In genomic region chr4:21134994-21135393, GRCh38 we compare ENCODE assay signal across 12 cellular contexts.
DNase-seq lines count a peak whose midpoint lies in the region; ATAC-seq, FAIRE-seq and TF ChIP-seq lines count a peak whose summit lies in the region.
"Had no signal": no experiment of that assay in that cellular context is flagged by ENCODE, and none has a peak within 500 bp of the region (broad histone marks: within the 10 kb centered on the region; RNA-seq: fewer than 3 reads in every experiment).

No MANE protein-coding gene starts in this region.

- no peaks in the 10 kb centered on the region for H3K4me1 ChIP-seq in HepG2 (ENCODE audit: insufficient read depth, low read length)
- H3K4me1 ChIP-seq in right lobe of liver: no peaks in the 10 kb centered on the region
- no peaks in the 10 kb centered on the region for H3K4me1 ChIP-seq in RWPE2 (ENCODE audit: insufficient read depth, poor library complexity, severe bottlenecking)

- peaks cover 7% of the 10 kb centered on the region for H3K4me1 Mint-ChIP-seq in type B pancreatic cell (ENCODE audit: unreplicated experiment)

- no peaks in the 10 kb centered on the region for H3K36me3 Mint-ChIP-seq in type B pancreatic cell

- H3K79me2 ChIP-seq in HepG2 (ENCODE audit: insufficient read depth, low read length): no peaks in the 10 kb centered on the region

- DNase-seq in HepG2 (ENCODE audit: low spot score) (no peak), right lobe of liver (no peak), RWPE2 (ENCODE audit: low spot score) (no peak), glomerular visceral epithelial cell (ENCODE audit: extremely low spot score) (peak; percentile 11), type B pancreatic cell (ENCODE audit: extremely low spot score, unreplicated experiment) (no peak), GM12891 (ENCODE audit: insufficient read length, low spot score) (no peak), NCI-H2171 treated with DMSO at 0.1 percent for 48 hours (lab: John Stamatoyannopoulos, UW) (no peak)
- DNase-seq: activated CD4-positive, alpha-beta T cell treated with anti-CD3 and anti-CD28 coated beads for 1 hour; effector CD8-positive, alpha-beta T cell; IMR-90 had no signal

- TF ChIP-seq CTCF in HepG2 (CRISPR knock-in tag; IDR thresholded peaks at IDR 0.05) (peak; percentile 21; the same call in 1 of the 2 replicates), right lobe of liver (IDR thresholded peaks at IDR 0.05) (peak in 2 of 4 donors; percentile 6 to 16), RWPE2 (IDR thresholded peaks at IDR 0.05; ENCODE audit: poor library complexity, severe bottlenecking) (peak; percentile 35), type B pancreatic cell (conservative IDR thresholded peaks at IDR 0.05) (peak; percentile 57)

- no peak overlapping the region for H3K4me2 ChIP-seq in HepG2 (ENCODE audit: low read depth, low read length)

- H3K9me3 ChIP-seq in HepG2 (ENCODE audit: low read length) (peaks cover 55% of the 10 kb centered on the region), right lobe of liver (no peaks in the 10 kb centered on the region), RWPE2 (ENCODE audit: severe bottlenecking) (no peaks in the 10 kb centered on the region)
- H3K9me3 ChIP-seq: neutrophil had no signal

- H3K27ac Mint-ChIP-seq in type B pancreatic cell: no peak overlapping the region

- 0% methylated on average over 2 of the region's 2 CpGs for WGBS in HepG2 (ENCODE audit: low lambda C conversion rate)
- WGBS in right lobe of liver (ENCODE audit: insufficient coverage, low coverage, low lambda C conversion rate, missing lambda C conversion rate): 52% methylated on average over 2 of the region's 2 CpGs

- no peak for TF ChIP-seq RAD21 in HepG2 (CRISPR knock-in tag; IDR thresholded peaks at IDR 0.05)

- no peak overlapping the region for H2AFZ ChIP-seq in HepG2 (ENCODE audit: low read length)

- TF ChIP-seq POLR2A in HepG2 (IDR thresholded peaks at IDR 0.05; ENCODE audit: insufficient read depth in 1 of 2, low read depth in 2 of 2, low read length in 2 of 2) (no peak), right lobe of liver (IDR thresholded peaks at IDR 0.05) (no peak), GM12891 (IDR thresholded peaks at IDR 0.05; ENCODE audit: low read depth, low read length) (no peak)

- no peak overlapping the region for H3K9ac ChIP-seq in HepG2 (ENCODE audit: insufficient read depth, low read depth, low read length)

- no peak; the same call in 2 of the 3 replicates for ATAC-seq in HepG2
- no peak for ATAC-seq in right lobe of liver
- peak; percentile 48; the same call in 1 of the 3 replicates for ATAC-seq in RWPE2 (ENCODE audit: low read depth)
- ATAC-seq in GM21367 (IDR thresholded peaks at IDR 0.05; ENCODE audit: unreplicated experiment): no peak

- TF ChIP-seq EP300 in HepG2 (IDR thresholded peaks at IDR 0.05; ENCODE audit: low read depth in 2 of 2, low read length in 2 of 2) (no peak), HepG2 (CRISPR knock-in tag; IDR thresholded peaks at IDR 0.05; ENCODE audit: borderline replicate concordance) (no peak)

- no peak overlapping the region for H3K4me3 ChIP-seq in HepG2 (replicated peaks in 1 of 3; ENCODE audit: insufficient read depth in 1 of 3, low read depth in 2 of 3, low read length in 3 of 3)
- H3K4me3 ChIP-seq in right lobe of liver: no peak overlapping the region
- H3K4me3 ChIP-seq in RWPE2 (ENCODE audit: severe bottlenecking): no peak overlapping the region

- FAIRE-seq in HepG2 (lab: Jason Lieb, UNC) (no peak), GM12891 (lab: Jason Lieb, UNC) (no peak)

- H3K27me3 Mint-ChIP-seq in type B pancreatic cell: no peaks in the 10 kb centered on the region

- H4K20me1 ChIP-seq in HepG2 (ENCODE audit: insufficient read depth, low read length): no peaks in the 10 kb centered on the region

- intact Hi-C loops in HepG2 (cut with micrococcal nuclease; ENCODE audit: unreplicated experiment) (no loop called here), right lobe of liver (cut with DNase I) (no loop called here)

- BruUV-seq in HepG2 (replicated peaks; lab: Mats Ljungman, UMichigan): no TSS peak

- CTCF ChIA-PET in HepG2 (lab: Yijun Ruan, JAX; ENCODE audit: low intra/inter-chr PET ratio, low total read pairs): no interaction called here

- POLR2A ChIA-PET in HepG2 (lab: Yijun Ruan, JAX): no interaction called here

- in situ Hi-C loops in HepG2 (cut with HindIII; ENCODE audit: extremely low pct_ligation_motif_present, low pct_unique_long_range_greater_than_20kb): loop anchor here (10.0 kb wide), 1 partner anchor 360 kb away; no protein-coding TSS in a partner anchor

- H3K27me3 ChIP-seq in HepG2 (ENCODE audit: control insufficient read depth in 1 of 2, insufficient read depth in 2 of 2, low read length in 2 of 2) (no peaks in the 10 kb centered on the region), right lobe of liver (no peaks in the 10 kb centered on the region), RWPE2 (ENCODE audit: insufficient read depth, poor library complexity, severe bottlenecking) (no peaks in the 10 kb centered on the region)
- H3K27me3 ChIP-seq: neutrophil had no signal

- H3K27ac ChIP-seq in HepG2 (ENCODE audit: extremely low read length, insufficient read depth, low read length) (no peak overlapping the region), right lobe of liver (no peak overlapping the region), RWPE2 (ENCODE audit: poor library complexity, severe bottlenecking) (no peak overlapping the region)
- H3K27ac ChIP-seq: neutrophil had no signal

- no peak overlapping the region for H3K4me3 Mint-ChIP-seq in type B pancreatic cell

- H3K36me3 ChIP-seq in HepG2 (replicated peaks in 1 of 2; ENCODE audit: control insufficient read depth in 1 of 2, insufficient read depth in 2 of 2, low read length in 2 of 2) (no peaks in the 10 kb centered on the region), right lobe of liver (no peaks in the 10 kb centered on the region), RWPE2 (ENCODE audit: low read depth) (no peaks in the 10 kb centered on the region)
- H3K36me3 ChIP-seq: neutrophil had no signal

- H3K9me3 Mint-ChIP-seq in type B pancreatic cell: no peaks in the 10 kb centered on the region

TF ChIP-seq in HepG2, 621 proteins besides CTCF, POLR2A, EP300 and RAD21:
- TF ChIP-seq, protein P1, sequence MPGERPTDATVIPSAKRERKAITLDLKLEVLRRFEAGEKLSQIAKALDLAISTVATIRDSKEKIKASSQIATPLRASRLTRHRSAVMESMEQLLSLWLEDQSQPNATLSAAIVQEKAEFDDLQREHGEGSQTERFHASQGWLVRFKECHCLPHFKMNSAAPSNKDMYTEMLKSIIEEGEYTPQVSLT (CRISPR knock-in tag; IDR thresholded peaks at IDR 0.05; ENCODE audit: borderline replicate concordance, low read depth): no peak
- TF ChIP-seq STAG1 (CRISPR knock-in tag; IDR thresholded peaks at IDR 0.05): peak; percentile 43

TF ChIP-seq in GM12891, 5 proteins besides CTCF, POLR2A, EP300 and RAD21:
- TF ChIP-seq TAF1 (IDR thresholded peaks at IDR 0.05; ENCODE audit: low read depth, low read length) (no peak), POLR2AphosphoS5 (IDR thresholded peaks at IDR 0.05; ENCODE audit: low read depth, low read length) (no peak), PAX5 (IDR thresholded peaks at IDR 0.05; ENCODE audit: insufficient read depth, low read length, severe bottlenecking) (no peak), POU2F2 (IDR thresholded peaks at IDR 0.05; ENCODE audit: low read depth, low read length) (no peak), SPI1 (IDR thresholded peaks at IDR 0.05; ENCODE audit: low read depth, low read length) (no peak)
